Comparison of ENCODE assay signal across 13 cellular contexts in genomic region chr15:66178531-66178910, GRCh38.
A peak's percentile ranks its signal among the peaks of the same experiment; 100 is the strongest.
DNase-seq lines count a peak whose midpoint lies in the region; ATAC-seq and TF ChIP-seq lines count a peak whose summit lies in the region.
"Had no signal": no experiment of that assay in that cellular context is flagged by ENCODE, and none has a peak within 500 bp of the region (broad histone marks: within the 10 kb centered on the region; RNA-seq: fewer than 3 reads in every experiment).

No MANE protein-coding gene starts in this region.

- H3K4me3 ChIP-seq in GM23338: no peak overlapping the region
- H3K4me3 ChIP-seq: SJSA1 had no signal

- H3K27ac ChIP-seq in GM23338 (ENCODE audit: low read depth) (no peak overlapping the region), VCaP (peak overlapping the region; percentile 25; the same call in 1 of the 2 replicates)
- H3K27ac ChIP-seq: SJSA1 had no signal

- peak; percentile 73 for DNase-seq in GM23338 (ENCODE audit: low spot score)
- DNase-seq in iPS-NIHi11 (ENCODE audit: low spot score): peak; percentile 58
- DNase-seq in activated T-cell treated with anti-CD3 and anti-CD28 coated beads, Interleukin-2, amount 50 U/mL, for 1 hour: no peak
- DNase-seq in stimulated activated CD4-positive, alpha-beta T cell treated with anti-CD3 and anti-CD28 coated beads, Interleukin-4, amount 100 ng/mL, for 24 hours: no peak
- DNase-seq: GOT3, NCI-H1048, NCI-H146, NCI-H2227 treated with DMSO at 0.1 percent for 48 hours, NCI-H526 had no signal

- H3K4me1 Mint-ChIP-seq in GM23338: peaks cover 65% of the 10 kb centered on the region
- peaks cover 10% of the 10 kb centered on the region for H3K4me1 Mint-ChIP-seq in stimulated activated memory B cell treated with anti-CD40 and anti-IgM and Interleukin-4, amounts not matched to agents 10 μg/mL and 1 μg/mL and 100 μg/mL, for 72 hours

- H2AFZ ChIP-seq in GM23338: peak overlapping the region; percentile 31; the same call in 1 of the 2 replicates

- no peaks in the 10 kb centered on the region for H3K27me3 ChIP-seq in GM23338 (ENCODE audit: insufficient read depth)

- no peak for TF ChIP-seq CTCF in GM23338 (conservative IDR thresholded peaks at IDR 0.05; ENCODE audit: low read depth in 2 of 2)
- no peak for TF ChIP-seq CTCF in VCaP (conservative IDR thresholded peaks at IDR 0.05)

- H4K20me1 ChIP-seq in GM23338 (replicated peaks; ENCODE audit: insufficient read depth): no peaks in the 10 kb centered on the region

- H3K4me2 ChIP-seq in GM23338: peak overlapping the region; percentile 17

- H3K27ac Mint-ChIP-seq in GM23338: peak overlapping the region; percentile 63; the same call in 1 of the 2 replicates
- H3K27ac Mint-ChIP-seq in stimulated activated memory B cell treated with anti-CD40 and anti-IgM and Interleukin-4, amounts not matched to agents 10 μg/mL and 1 μg/mL and 100 μg/mL, for 72 hours: peak overlapping the region; percentile 60

- H3K4me1 ChIP-seq in GM23338 (ENCODE audit: insufficient read depth): peaks cover 44% of the 10 kb centered on the region
- H3K4me1 ChIP-seq: SJSA1 had no signal

- peak; percentile 87 for ATAC-seq in GM23338
- peak; percentile 72 for ATAC-seq in stimulated activated memory B cell treated with anti-CD40 and anti-IgM and Interleukin-4, amounts not matched to agents 10 μg/mL and 1 μg/mL and 100 μg/mL, for 72 hours
- no peak for ATAC-seq in GM18498 (IDR thresholded peaks at IDR 0.05; ENCODE audit: unreplicated experiment)

- peak overlapping the region; percentile 51 for H3K4me3 Mint-ChIP-seq in GM23338
- no peak overlapping the region for H3K4me3 Mint-ChIP-seq in stimulated activated memory B cell treated with anti-CD40 and anti-IgM and Interleukin-4, amounts not matched to agents 10 μg/mL and 1 μg/mL and 100 μg/mL, for 72 hours

- no peaks in the 10 kb centered on the region; the same call in 2 of the 3 replicates for H3K9me3 Mint-ChIP-seq in GM23338
- no peaks in the 10 kb centered on the region for H3K9me3 Mint-ChIP-seq in stimulated activated memory B cell treated with anti-CD40 and anti-IgM and Interleukin-4, amounts not matched to agents 10 μg/mL and 1 μg/mL and 100 μg/mL, for 72 hours

- peaks cover 28% of the 10 kb centered on the region for H3K27me3 Mint-ChIP-seq in GM23338 (ENCODE audit: insufficient read depth, low read depth, poor library complexity)
- H3K27me3 Mint-ChIP-seq in stimulated activated memory B cell treated with anti-CD40 and anti-IgM and Interleukin-4, amounts not matched to agents 10 μg/mL and 1 μg/mL and 100 μg/mL, for 72 hours: peaks cover 76% of the 10 kb centered on the region

- H3K79me2 ChIP-seq in GM23338 (replicated peaks; ENCODE audit: insufficient read depth): no peaks in the 10 kb centered on the region

- no peaks in the 10 kb centered on the region for H3K36me3 ChIP-seq in GM23338 (ENCODE audit: insufficient read depth)
- H3K36me3 ChIP-seq: SJSA1 had no signal

- 0 out of 2 replicates have a peak, but pooled peaks cover 2% of the 10 kb centered on the region for H3F3A ChIP-seq in GM23338 (replicated peaks; ENCODE audit: low read depth)

- no peaks in the 10 kb centered on the region for H3K9me2 ChIP-seq in GM23338 (ENCODE audit: insufficient read depth)

- H3K36me3 Mint-ChIP-seq in GM23338 (ENCODE audit: low read depth): no peaks in the 10 kb centered on the region
- no peaks in the 10 kb centered on the region for H3K36me3 Mint-ChIP-seq in stimulated activated memory B cell treated with anti-CD40 and anti-IgM and Interleukin-4, amounts not matched to agents 10 μg/mL and 1 μg/mL and 100 μg/mL, for 72 hours

TF ChIP-seq in GM23338, 12 proteins besides CTCF, POLR2A, EP300 and RAD21:
- TF ChIP-seq ZNF331 (CRISPR knock-in tag; IDR thresholded peaks at IDR 0.05; ENCODE audit: low read depth): no peak
- TF ChIP-seq EZH2 (IDR thresholded peaks at IDR 0.05; ENCODE audit: low read depth, unreplicated experiment): no peak
- TF ChIP-seq ZNF114 (CRISPR knock-in tag; IDR thresholded peaks at IDR 0.05): no peak
- TF ChIP-seq ZNF462 (CRISPR knock-in tag; IDR thresholded peaks at IDR 0.05): 0 out of 2 replicates have a peak, but pooled peaks have one; percentile 17

Comparison
In these comparisons a context has a peak if more than half of its experiments do, and no peak if none do; other contexts are left out.
1. DNase-seq: peak in GM23338 (single experiment) and iPS-NIHi11 (single experiment); none in activated T-cell treated with anti-CD3 and anti-CD28 coated beads, Interleukin-2, amount 50 U/mL, for 1 hour (single experiment) and stimulated activated CD4-positive, alpha-beta T cell treated with anti-CD3 and anti-CD28 coated beads, Interleukin-4, amount 100 ng/mL, for 24 hours (single experiment).